In genomic region chr1:47547753-47548152, GRCh38 we compare ENCODE assay signal across 27 cellular contexts.
A peak's percentile ranks its signal among the peaks of the same experiment; 100 is the strongest.
DNase-seq lines count a peak whose midpoint lies in the region; TF ChIP-seq lines count a peak whose summit lies in the region.
"Had no signal": no experiment of that assay in that cellular context is flagged by ENCODE, and none has a peak within 500 bp of the region (broad histone marks: within the 10 kb centered on the region; RNA-seq: fewer than 3 reads in every experiment).

No MANE protein-coding gene starts in this region.

- intact Hi-C loops in PC-9 (cut with micrococcal nuclease; ENCODE audit: unreplicated experiment) = no loop called here

- no TSS peak for BruUV-seq in PC-9 (replicated peaks; lab: Mats Ljungman, UMichigan)

- H3K4me3 ChIP-seq in BLaER1 (no peak overlapping the region), HEK293 (ENCODE audit: low read depth, low read length) (no peak overlapping the region), brain microvascular endothelial cell (ENCODE audit: low read depth, low read length) (no peak overlapping the region), coronary artery (no peak overlapping the region), PC-9 (no peak overlapping the region)
- H3K4me3 ChIP-seq: lung, pancreas, upper lobe of left lung had no signal

- H3K9me3 ChIP-seq in BLaER1 (peaks cover 6% of the 10 kb centered on the region), HEK293 (ENCODE audit: control insufficient read depth, insufficient read depth, low read depth, low read length) (no peaks in the 10 kb centered on the region), PC-9 (ENCODE audit: insufficient read depth, low read depth) (no peaks in the 10 kb centered on the region)
- H3K9me3 ChIP-seq: pancreas, upper lobe of left lung had no signal

- peak; percentile 11 for DNase-seq in brain microvascular endothelial cell
- peak; percentile 20 for DNase-seq in myocyte (ENCODE audit: low read depth)
- DNase-seq in coronary artery (ENCODE audit: low spot score) = no peak
- no peak for DNase-seq in cerebellar nuclear complex (lab: John Stamatoyannopoulos, UW)
- no peak for DNase-seq in PC-9
- no peak for DNase-seq in activated naive CD4-positive, alpha-beta T cell treated with anti-CD3 and anti-CD28 coated beads, Interleukin-2, amount 50 U/mL, for 16 hours
- DNase-seq: activated CD8-positive, alpha-beta T cell treated with anti-CD3 and anti-CD28 coated beads for 36 hours; activated naive CD4-positive, alpha-beta T cell treated with anti-CD3 and anti-CD28 coated beads for 36 hours; anterior cingulate cortex; C1 segment of cervical spinal cord; Calu3; foreskin fibroblast; GOT3; naive B cell; NCI-H1105; NCI-H2081 treated with DMSO at 0.1 percent for 48 hours; NCI-H446; pancreas; right cardiac atrium; RPMI8226; stimulated activated CD4-positive, alpha-beta T cell treated with anti-CD3 and anti-CD28 coated beads, Interleukin-15, amount 100 ng/mL, for 24 hours; stimulated activated CD8-positive, alpha-beta memory T cell treated with anti-CD3 and anti-CD28 coated beads, Interleukin-4, amount 100 ng/mL, for 48 hours; T1000; upper lobe of left lung had no signal

- H3K4me2 ChIP-seq in BLaER1 (peak overlapping the region; percentile 22; the same call in 1 of the 2 replicates), PC-9 (no peak overlapping the region)

- H3K9ac ChIP-seq in BLaER1 = no peak overlapping the region

- TF ChIP-seq CTCF in HEK293 (tag by site-specific recombination; IDR thresholded peaks at IDR 0.05) (no peak), brain microvascular endothelial cell (IDR thresholded peaks at IDR 0.05; ENCODE audit: low read depth, low read length, missing control alignments) (no peak), coronary artery (IDR thresholded peaks at IDR 0.05) (no peak), PC-9 (conservative IDR thresholded peaks at IDR 0.05) (no peak)

- POLR2A ChIA-PET in HEK293 (lab: Yijun Ruan, JAX) = interaction anchor here (1.4 kb wide), 1 partner anchor 21 kb away, joined by 3 read pairs; no protein-coding TSS in a partner anchor
- POLR2A ChIA-PET in PC-9 (lab: Charles Lee; ENCODE audit: unreplicated experiment) = no interaction called here

- no peaks in the 10 kb centered on the region for H3K36me3 ChIP-seq in BLaER1
- H3K36me3 ChIP-seq in HEK293 (ENCODE audit: control insufficient read depth in 2 of 2, insufficient read depth in 1 of 2, low read length in 2 of 2) = no peaks in the 10 kb centered on the region
- no peaks in the 10 kb centered on the region for H3K36me3 ChIP-seq in brain microvascular endothelial cell (replicated peaks)
- H3K36me3 ChIP-seq in PC-9 (ENCODE audit: low read depth) = no peaks in the 10 kb centered on the region
- H3K36me3 ChIP-seq: pancreas, upper lobe of left lung had no signal

- in situ Hi-C loops in brain microvascular endothelial cell (cut with HindIII; ENCODE audit: low pct_ligation_motif_present, low sequenced_read_pairs) = no loop called here

- H3K27ac ChIP-seq in BLaER1 (no peak overlapping the region), HEK293 (ENCODE audit: extremely low read depth, low read depth, low read length) (no peak overlapping the region), brain microvascular endothelial cell (no peak overlapping the region), coronary artery (no peak overlapping the region), PC-9 (no peak overlapping the region)
- H3K27ac ChIP-seq: pancreas, upper lobe of left lung had no signal

- CTCF ChIA-PET in HEK293 (lab: Yijun Ruan, JAX) (interaction anchor here (0.9 to 2.1 kb wide), 2 partner anchors 25 to 112 kb away, joined by 5 read pairs; no protein-coding TSS in a partner anchor), PC-9 (lab: Charles Lee) (no interaction called here)

- no peaks in the 10 kb centered on the region for H3K79me2 ChIP-seq in PC-9 (ENCODE audit: low read depth)

- no peaks in the 10 kb centered on the region for H3K27me3 ChIP-seq in BLaER1
- no peaks in the 10 kb centered on the region for H3K27me3 ChIP-seq in brain microvascular endothelial cell (replicated peaks)
- H3K27me3 ChIP-seq in PC-9 (ENCODE audit: insufficient read depth, low read depth) = no peaks in the 10 kb centered on the region
- H3K27me3 ChIP-seq: pancreas, upper lobe of left lung had no signal

- H3F3A ChIP-seq in PC-9 (ENCODE audit: insufficient read depth, low read depth) = no peaks in the 10 kb centered on the region

- H3K4me1 ChIP-seq in BLaER1 (peaks cover 25% of the 10 kb centered on the region; the same call in 1 of the 2 replicates), HEK293 (ENCODE audit: control insufficient read depth, insufficient read depth, low read length) (peaks cover 7% of the 10 kb centered on the region), PC-9 (replicated peaks; ENCODE audit: insufficient read depth) (peaks cover 31% of the 10 kb centered on the region)
- H3K4me1 ChIP-seq: pancreas had no signal

- no peaks in the 10 kb centered on the region for H3K9me2 ChIP-seq in PC-9 (ENCODE audit: insufficient read depth)

- H4K20me1 ChIP-seq in BLaER1 (no peaks in the 10 kb centered on the region), PC-9 (ENCODE audit: insufficient read depth) (no peaks in the 10 kb centered on the region)

- H2AFZ ChIP-seq in PC-9 = no peak overlapping the region

TF ChIP-seq in HEK293, 187 proteins besides CTCF, POLR2A, EP300 and RAD21:
- TF ChIP-seq ZNF654 (tag by site-specific recombination; IDR thresholded peaks at IDR 0.05; ENCODE audit: low read depth) = no peak
- peak; percentile 70 for TF ChIP-seq ZNF341 (tag by site-specific recombination; IDR thresholded peaks at IDR 0.05; ENCODE audit: low read depth)
- TF ChIP-seq PBX3 (CRISPR knock-in tag; IDR thresholded peaks at IDR 0.05) = no peak

Comparison
In these comparisons a context has a peak if more than half of its experiments do, and no peak if none do; other contexts are left out.
1. DNase-seq: peak in brain microvascular endothelial cell (single experiment) and myocyte (single experiment); none in coronary artery (single experiment), cerebellar nuclear complex (0 of 2), PC-9 (0 of 2) and activated naive CD4-positive, alpha-beta T cell treated with anti-CD3 and anti-CD28 coated beads, Interleukin-2, amount 50 U/mL, for 16 hours (single experiment).